Comparison of ENCODE assay signal across 8 cellular contexts in the genomic region with DNA sequence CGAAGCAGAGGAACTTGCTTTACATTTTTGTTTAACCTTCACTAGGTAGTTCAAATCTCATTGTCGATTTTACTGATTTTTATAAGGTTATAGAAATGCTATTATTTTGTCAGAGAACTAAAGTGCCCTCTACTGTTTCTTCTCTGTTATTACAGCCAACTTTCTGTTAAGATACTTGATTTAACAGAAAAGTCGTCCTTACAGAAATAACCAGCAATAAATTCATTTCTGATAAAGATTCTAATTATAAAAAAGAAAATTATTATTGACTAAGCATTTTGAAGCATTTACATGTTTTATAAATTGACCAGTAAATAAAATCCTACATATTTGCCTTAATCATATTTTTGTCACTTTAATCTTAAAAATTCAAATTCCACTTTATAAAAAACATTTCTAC.
A peak's percentile ranks its signal among the peaks of the same experiment; 100 is the strongest.
DNase-seq lines count a peak whose midpoint lies in the region; ATAC-seq and TF ChIP-seq lines count a peak whose summit lies in the region.

No MANE protein-coding gene starts in this region.

- peaks cover 6% of the 10 kb centered on the region for H3K4me1 ChIP-seq in RWPE2 (ENCODE audit: insufficient read depth, poor library complexity, severe bottlenecking)
- H3K4me1 ChIP-seq in smooth muscle cell (ENCODE audit: low read depth) = peaks cover 7% of the 10 kb centered on the region

- H3K4me1 Mint-ChIP-seq in activated T-cell treated with anti-CD3 and anti-CD28 coated beads, Interleukin-2, amount 50 U/mL, for 24 hours (ENCODE audit: low read depth) = peaks cover 1% of the 10 kb centered on the region

- H2AFZ ChIP-seq in smooth muscle cell (ENCODE audit: low read depth) = peak overlapping the region; percentile 44

- POLR2A ChIA-PET in BJ (lab: Charles Lee) = no interaction called here

- DNase-seq in BJ (ENCODE audit: low read depth) (no peak), HFF-Myc (ENCODE audit: extremely low read depth, low read depth) (no peak), RWPE2 (ENCODE audit: low spot score) (no peak), fibroblast of pulmonary artery (ENCODE audit: low read depth) (peak; percentile 73), smooth muscle cell (lab: John Stamatoyannopoulos, UW; ENCODE audit: unreplicated experiment) (no peak), GDM1 (lab: John Stamatoyannopoulos, UW) (no peak)
- no peak for DNase-seq in activated T-cell treated with anti-CD3 and anti-CD28 coated beads, Interleukin-2, amount 50 U/mL, for 24 hours
- DNase-seq in activated naive CD4-positive, alpha-beta T cell (lab: John Stamatoyannopoulos, UW) = no peak

- peaks cover 4% of the 10 kb centered on the region for H3K27me3 Mint-ChIP-seq in activated T-cell treated with anti-CD3 and anti-CD28 coated beads, Interleukin-2, amount 50 U/mL, for 24 hours

- peak overlapping the region; percentile 75 for H3K4me2 ChIP-seq in smooth muscle cell

- H3K27ac ChIP-seq in RWPE2 (ENCODE audit: poor library complexity, severe bottlenecking) (no peak overlapping the region), smooth muscle cell (ENCODE audit: low read depth) (peak overlapping the region; percentile 83)

- H3K9ac ChIP-seq in smooth muscle cell (ENCODE audit: low read depth) = peak overlapping the region; percentile 42

- peaks cover 9% of the 10 kb centered on the region for H3F3A ChIP-seq in smooth muscle cell (ENCODE audit: low read depth)

- H3K27me3 ChIP-seq in BJ (ENCODE audit: control insufficient read depth, insufficient read depth, low read length) (no peaks in the 10 kb centered on the region), RWPE2 (ENCODE audit: insufficient read depth, poor library complexity, severe bottlenecking) (no peaks in the 10 kb centered on the region), smooth muscle cell (ENCODE audit: low read depth) (no peaks in the 10 kb centered on the region)

- peak; percentile 56 for TF ChIP-seq CTCF in BJ (IDR thresholded peaks at IDR 0.05; ENCODE audit: insufficient read depth, low read depth, low read length)
- TF ChIP-seq CTCF in HFF-Myc (IDR thresholded peaks at IDR 0.05; ENCODE audit: low read depth, low read length, missing control alignments) = peak; percentile 26
- TF ChIP-seq CTCF in RWPE2 (IDR thresholded peaks at IDR 0.05; ENCODE audit: poor library complexity, severe bottlenecking) = peak; percentile 89
- TF ChIP-seq CTCF in fibroblast of pulmonary artery (IDR thresholded peaks at IDR 0.05; ENCODE audit: low read length, missing control alignments) = peak; percentile 63
- TF ChIP-seq CTCF in smooth muscle cell (IDR thresholded peaks at IDR 0.05; ENCODE audit: borderline replicate concordance, insufficient read depth, poor library complexity, severe bottlenecking) = peak; percentile 85

- no peaks in the 10 kb centered on the region for H3K9me3 Mint-ChIP-seq in activated T-cell treated with anti-CD3 and anti-CD28 coated beads, Interleukin-2, amount 50 U/mL, for 24 hours

- CTCF ChIA-PET in BJ (lab: Yijun Ruan, JAX) = interaction anchor here (1.5 to 1.8 kb wide), 2 partner anchors 16 to 159 kb away, joined by 4 to 8 read pairs; no protein-coding TSS in a partner anchor

- H3K36me3 ChIP-seq in BJ (ENCODE audit: control insufficient read depth, insufficient read depth, low read length) (no peaks in the 10 kb centered on the region), RWPE2 (ENCODE audit: low read depth) (no peaks in the 10 kb centered on the region), smooth muscle cell (ENCODE audit: low read depth) (no peaks in the 10 kb centered on the region)

- no peaks in the 10 kb centered on the region for H3K79me2 ChIP-seq in smooth muscle cell (ENCODE audit: low read depth)

- H3K4me3 Mint-ChIP-seq in activated T-cell treated with anti-CD3 and anti-CD28 coated beads, Interleukin-2, amount 50 U/mL, for 24 hours = no peak overlapping the region

- no peak overlapping the region for H3K27ac Mint-ChIP-seq in activated T-cell treated with anti-CD3 and anti-CD28 coated beads, Interleukin-2, amount 50 U/mL, for 24 hours

- no peaks in the 10 kb centered on the region for H3K36me3 Mint-ChIP-seq in activated T-cell treated with anti-CD3 and anti-CD28 coated beads, Interleukin-2, amount 50 U/mL, for 24 hours (ENCODE audit: low read depth)

- no peak for ATAC-seq in RWPE2 (ENCODE audit: low read depth)

- no peaks in the 10 kb centered on the region for H3K9me3 ChIP-seq in RWPE2 (ENCODE audit: severe bottlenecking)
- H3K9me3 ChIP-seq in smooth muscle cell (replicated peaks; ENCODE audit: low read depth) = no peaks in the 10 kb centered on the region

- 34% methylated on average over 3 of the region's 3 CpGs for WGBS in smooth muscle cell (ENCODE audit: low lambda C conversion rate)

- no peaks in the 10 kb centered on the region for H4K20me1 ChIP-seq in smooth muscle cell (ENCODE audit: low read depth)

- no peak overlapping the region for H3K4me3 ChIP-seq in BJ (ENCODE audit: low read depth, low read length)
- no peak overlapping the region for H3K4me3 ChIP-seq in HFF-Myc (replicated peaks; ENCODE audit: low read depth, low read length)
- no peak overlapping the region for H3K4me3 ChIP-seq in RWPE2 (ENCODE audit: severe bottlenecking)
- H3K4me3 ChIP-seq in fibroblast of pulmonary artery (replicated peaks; ENCODE audit: low read depth, low read length) = no peak overlapping the region
- H3K4me3 ChIP-seq in smooth muscle cell = no peak overlapping the region

Comparison
In these comparisons a context has a peak if more than half of its experiments do, and no peak if none do; other contexts are left out.
1. CTCF ChIP-seq: peak in every context shown above with its lines; median percentile 89 in RWPE2; 85 in smooth muscle cell; 63 in fibroblast of pulmonary artery; 56 in BJ; 26 in HFF-Myc.